23 cellular contexts compared by ENCODE assay signal in the genomic region with DNA sequence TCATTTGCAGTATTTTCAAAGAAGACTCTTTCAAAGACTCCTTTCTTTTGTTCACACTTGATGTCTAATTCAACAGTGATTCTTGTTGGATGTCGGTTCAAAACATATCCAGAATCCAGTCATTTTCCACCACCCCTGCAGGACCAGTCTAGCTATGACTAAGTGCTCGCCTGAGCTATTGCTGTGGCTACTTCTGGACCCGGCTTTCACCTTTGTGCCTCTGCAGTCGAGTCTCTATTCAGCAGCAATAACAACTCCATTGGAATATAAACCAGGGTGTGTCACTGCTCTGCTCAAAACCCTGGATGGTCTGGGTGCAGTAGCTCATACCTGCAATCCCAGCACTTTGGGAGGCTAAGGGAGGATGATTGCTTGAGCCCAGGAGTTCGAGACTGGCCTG. TPM values are rescaled to one million over a fixed set of nuclear protein-coding genes. Genes with fewer than 3 reads are reported as not detected.
"Had no signal": no experiment of that assay in that cellular context is flagged by ENCODE, and none has a peak within 500 bp of the region (broad histone marks: within the 10 kb centered on the region; RNA-seq: fewer than 3 reads in every experiment).

No MANE protein-coding gene starts in this region.

- H3K4me1 ChIP-seq: gastrocnemius medialis, upper lobe of right lung, uterus had no signal

- H3K36me3 ChIP-seq: gastrocnemius medialis, prostate gland, right atrium auricular region, thoracic aorta, tibial nerve, upper lobe of right lung, uterus had no signal

- H3K27me3 Mint-ChIP-seq: stimulated activated naive CD8-positive, alpha-beta T cell treated with anti-CD3 and anti-CD28 coated beads, Interleukin-15, Interleukin-2, amounts not matched to agents 100 ng/mL and 50 ng/mL, for 24 hours had no signal

- H3K4me1 Mint-ChIP-seq: mesothelial cell of epicardium; naive thymus-derived CD4-positive, alpha-beta T cell; stimulated activated naive B cell treated with anti-CD40 and anti-IgM and Interleukin-4, amounts not matched to agents 10 μg/mL and 1 μg/mL and 100 μg/mL, for 72 hours had no signal

- DNase-seq: dermis blood vessel endothelial cell; effector memory CD4-positive, alpha-beta T cell; erythroblast; gastrocnemius medialis; naive thymus-derived CD4-positive, alpha-beta T cell; nucleus accumbens; stimulated activated naive B cell treated with anti-CD40 and anti-IgM and Interleukin-4, amounts not matched to agents 10 μg/mL and 1 μg/mL and 100 μg/mL, for 72 hours; upper lobe of right lung; uterus had no signal

- H3K36me3 Mint-ChIP-seq: naive thymus-derived CD4-positive, alpha-beta T cell; stimulated activated naive B cell treated with anti-CD40 and anti-IgM and Interleukin-4, amounts not matched to agents 10 μg/mL and 1 μg/mL and 100 μg/mL, for 72 hours had no signal

- H3K9me3 Mint-ChIP-seq: memory B cell; stimulated activated naive CD8-positive, alpha-beta T cell treated with anti-CD3 and anti-CD28 coated beads, Interleukin-15, Interleukin-2, amounts not matched to agents 100 ng/mL and 50 ng/mL, for 24 hours had no signal

- H3K9me3 ChIP-seq: gastrocnemius medialis, prostate gland, right atrium auricular region, thoracic aorta, tibial nerve, upper lobe of right lung, uterus had no signal

- H3K4me3 ChIP-seq: coronary artery, gastrocnemius medialis, lung, prostate gland, right atrium auricular region, thoracic aorta, tibial nerve, upper lobe of right lung, uterus had no signal

- H3K27ac Mint-ChIP-seq: memory B cell; mesothelial cell of epicardium; naive thymus-derived CD4-positive, alpha-beta T cell; nephron; stimulated activated naive B cell treated with anti-CD40 and anti-IgM and Interleukin-4, amounts not matched to agents 10 μg/mL and 1 μg/mL and 100 μg/mL, for 72 hours; stimulated activated naive CD8-positive, alpha-beta T cell treated with anti-CD3 and anti-CD28 coated beads, Interleukin-15, Interleukin-2, amounts not matched to agents 100 ng/mL and 50 ng/mL, for 24 hours had no signal

- H3K4me3 Mint-ChIP-seq: memory B cell; mesothelial cell of epicardium; naive thymus-derived CD4-positive, alpha-beta T cell; nephron; stimulated activated naive B cell treated with anti-CD40 and anti-IgM and Interleukin-4, amounts not matched to agents 10 μg/mL and 1 μg/mL and 100 μg/mL, for 72 hours; stimulated activated naive CD8-positive, alpha-beta T cell treated with anti-CD3 and anti-CD28 coated beads, Interleukin-15, Interleukin-2, amounts not matched to agents 100 ng/mL and 50 ng/mL, for 24 hours had no signal

- ATAC-seq: gastrocnemius medialis; left lobe of liver; naive thymus-derived CD4-positive, alpha-beta T cell; sciatic nerve; stimulated activated naive B cell treated with anti-CD40 and anti-IgM and Interleukin-4, amounts not matched to agents 10 μg/mL and 1 μg/mL and 100 μg/mL, for 72 hours; upper lobe of right lung had no signal

- H3K27me3 ChIP-seq: gastrocnemius medialis, right atrium auricular region, tibial nerve, upper lobe of right lung, uterus had no signal

- FAIRE-seq: endothelial cell of umbilical vein, keratinocyte had no signal

- H3K27ac ChIP-seq: coronary artery, gastrocnemius medialis, prostate gland, right atrium auricular region, thoracic aorta, tibial nerve, upper lobe of right lung, uterus had no signal

RNA-seq across cellular contexts. Expression of a gene that starts 55.0 kb away (rescaled TPM):
- polyA plus RNA-seq: naive thymus-derived CD4-positive, alpha-beta T cell had no signal
